ENCODE assay signal across 1 cellular context in genomic region chr1:6393400-6394187, GRCh38.
TF ChIP-seq lines count a peak whose summit lies in the region.

TSS of gene ACOT7 (minus strand) at chr1:6393767. CDS start at chr1:6393399, 368 bp downstream.

TF ChIP-seq in WTC11, 78 proteins besides CTCF, POLR2A, EP300 and RAD21 (continued from another document):
- TF ChIP-seq, protein P1, sequence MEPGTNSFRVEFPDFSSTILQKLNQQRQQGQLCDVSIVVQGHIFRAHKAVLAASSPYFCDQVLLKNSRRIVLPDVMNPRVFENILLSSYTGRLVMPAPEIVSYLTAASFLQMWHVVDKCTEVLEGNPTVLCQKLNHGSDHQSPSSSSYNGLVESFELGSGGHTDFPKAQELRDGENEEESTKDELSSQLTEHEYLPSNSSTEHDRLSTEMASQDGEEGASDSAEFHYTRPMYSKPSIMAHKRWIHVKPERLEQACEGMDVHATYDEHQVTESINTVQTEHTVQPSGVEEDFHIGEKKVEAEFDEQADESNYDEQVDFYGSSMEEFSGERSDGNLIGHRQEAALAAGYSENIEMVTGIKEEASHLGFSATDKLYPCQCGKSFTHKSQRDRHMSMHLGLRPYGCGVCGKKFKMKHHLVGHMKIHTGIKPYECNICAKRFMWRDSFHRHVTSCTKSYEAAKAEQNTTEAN (CRISPR knock-in tag; IDR thresholded peaks at IDR 0.05), result peak; percentile 23; the same call in 1 of the 2 replicates
- TF ChIP-seq, protein P2, sequence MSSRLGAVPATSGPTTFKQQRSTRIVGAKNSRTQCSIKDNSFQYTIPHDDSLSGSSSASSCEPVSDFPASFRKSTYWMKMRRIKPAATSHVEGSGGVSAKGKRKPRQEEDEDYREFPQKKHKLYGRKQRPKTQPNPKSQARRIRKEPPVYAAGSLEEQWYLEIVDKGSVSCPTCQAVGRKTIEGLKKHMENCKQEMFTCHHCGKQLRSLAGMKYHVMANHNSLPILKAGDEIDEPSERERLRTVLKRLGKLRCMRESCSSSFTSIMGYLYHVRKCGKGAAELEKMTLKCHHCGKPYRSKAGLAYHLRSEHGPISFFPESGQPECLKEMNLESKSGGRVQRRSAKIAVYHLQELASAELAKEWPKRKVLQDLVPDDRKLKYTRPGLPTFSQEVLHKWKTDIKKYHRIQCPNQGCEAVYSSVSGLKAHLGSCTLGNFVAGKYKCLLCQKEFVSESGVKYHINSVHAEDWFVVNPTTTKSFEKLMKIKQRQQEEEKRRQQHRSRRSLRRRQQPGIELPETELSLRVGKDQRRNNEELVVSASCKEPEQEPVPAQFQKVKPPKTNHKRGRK (CRISPR knock-in tag; IDR thresholded peaks at IDR 0.05; ENCODE audit: borderline replicate concordance), result no peak
- TF ChIP-seq PREB (CRISPR knock-in tag; IDR thresholded peaks at IDR 0.05; ENCODE audit: borderline replicate concordance), result no peak
- TF ChIP-seq CREB1 (CRISPR knock-in tag; IDR thresholded peaks at IDR 0.05), result no peak
- TF ChIP-seq SMAD4 (CRISPR knock-in tag; IDR thresholded peaks at IDR 0.05), result no peak
- TF ChIP-seq, protein P3, sequence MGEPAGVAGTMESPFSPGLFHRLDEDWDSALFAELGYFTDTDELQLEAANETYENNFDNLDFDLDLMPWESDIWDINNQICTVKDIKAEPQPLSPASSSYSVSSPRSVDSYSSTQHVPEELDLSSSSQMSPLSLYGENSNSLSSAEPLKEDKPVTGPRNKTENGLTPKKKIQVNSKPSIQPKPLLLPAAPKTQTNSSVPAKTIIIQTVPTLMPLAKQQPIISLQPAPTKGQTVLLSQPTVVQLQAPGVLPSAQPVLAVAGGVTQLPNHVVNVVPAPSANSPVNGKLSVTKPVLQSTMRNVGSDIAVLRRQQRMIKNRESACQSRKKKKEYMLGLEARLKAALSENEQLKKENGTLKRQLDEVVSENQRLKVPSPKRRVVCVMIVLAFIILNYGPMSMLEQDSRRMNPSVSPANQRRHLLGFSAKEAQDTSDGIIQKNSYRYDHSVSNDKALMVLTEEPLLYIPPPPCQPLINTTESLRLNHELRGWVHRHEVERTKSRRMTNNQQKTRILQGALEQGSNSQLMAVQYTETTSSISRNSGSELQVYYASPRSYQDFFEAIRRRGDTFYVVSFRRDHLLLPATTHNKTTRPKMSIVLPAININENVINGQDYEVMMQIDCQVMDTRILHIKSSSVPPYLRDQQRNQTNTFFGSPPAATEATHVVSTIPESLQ (CRISPR knock-in tag; IDR thresholded peaks at IDR 0.05), result no peak
- no peak for TF ChIP-seq ZNF263 (CRISPR knock-in tag; IDR thresholded peaks at IDR 0.05; ENCODE audit: low read depth)
- no peak for TF ChIP-seq NR3C1 (CRISPR knock-in tag; conservative IDR thresholded peaks at IDR 0.05; ENCODE audit: low read depth)
- TF ChIP-seq MYBL2 (CRISPR knock-in tag; IDR thresholded peaks at IDR 0.05), result no peak
- TF ChIP-seq GRHL2 (CRISPR knock-in tag; IDR thresholded peaks at IDR 0.05; ENCODE audit: insufficient replicate concordance, severe bottlenecking), result no peak
- TF ChIP-seq PRRX2 (CRISPR knock-in tag; IDR thresholded peaks at IDR 0.05), result no peak
- TF ChIP-seq, protein P4, sequence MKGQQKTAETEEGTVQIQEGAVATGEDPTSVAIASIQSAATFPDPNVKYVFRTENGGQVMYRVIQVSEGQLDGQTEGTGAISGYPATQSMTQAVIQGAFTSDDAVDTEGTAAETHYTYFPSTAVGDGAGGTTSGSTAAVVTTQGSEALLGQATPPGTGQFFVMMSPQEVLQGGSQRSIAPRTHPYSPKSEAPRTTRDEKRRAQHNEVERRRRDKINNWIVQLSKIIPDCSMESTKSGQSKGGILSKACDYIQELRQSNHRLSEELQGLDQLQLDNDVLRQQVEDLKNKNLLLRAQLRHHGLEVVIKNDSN (CRISPR knock-in tag; IDR thresholded peaks at IDR 0.05), result peak; percentile 38; the same call in 1 of the 2 replicates
- no peak for TF ChIP-seq CBFB (CRISPR knock-in tag; IDR thresholded peaks at IDR 0.05; ENCODE audit: low read depth)
- peak; percentile 84; the same call in 1 of the 2 replicates for TF ChIP-seq E2F5 (CRISPR knock-in tag; IDR thresholded peaks at IDR 0.05)
- TF ChIP-seq SP1 (CRISPR knock-in tag; conservative IDR thresholded peaks at IDR 0.05), result peak; percentile 63
- TF ChIP-seq ZNF423 (CRISPR knock-in tag; IDR thresholded peaks at IDR 0.05), result no peak
- TF ChIP-seq NR2C2 (CRISPR knock-in tag; IDR thresholded peaks at IDR 0.05), result no peak
- TF ChIP-seq, protein P5, sequence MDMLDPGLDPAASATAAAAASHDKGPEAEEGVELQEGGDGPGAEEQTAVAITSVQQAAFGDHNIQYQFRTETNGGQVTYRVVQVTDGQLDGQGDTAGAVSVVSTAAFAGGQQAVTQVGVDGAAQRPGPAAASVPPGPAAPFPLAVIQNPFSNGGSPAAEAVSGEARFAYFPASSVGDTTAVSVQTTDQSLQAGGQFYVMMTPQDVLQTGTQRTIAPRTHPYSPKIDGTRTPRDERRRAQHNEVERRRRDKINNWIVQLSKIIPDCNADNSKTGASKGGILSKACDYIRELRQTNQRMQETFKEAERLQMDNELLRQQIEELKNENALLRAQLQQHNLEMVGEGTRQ (CRISPR knock-in tag; IDR thresholded peaks at IDR 0.05), result peak; percentile 46; the same call in 1 of the 2 replicates
TF ChIP-seq in WTC11: peak in this region for 12.
